In the genomic region with DNA sequence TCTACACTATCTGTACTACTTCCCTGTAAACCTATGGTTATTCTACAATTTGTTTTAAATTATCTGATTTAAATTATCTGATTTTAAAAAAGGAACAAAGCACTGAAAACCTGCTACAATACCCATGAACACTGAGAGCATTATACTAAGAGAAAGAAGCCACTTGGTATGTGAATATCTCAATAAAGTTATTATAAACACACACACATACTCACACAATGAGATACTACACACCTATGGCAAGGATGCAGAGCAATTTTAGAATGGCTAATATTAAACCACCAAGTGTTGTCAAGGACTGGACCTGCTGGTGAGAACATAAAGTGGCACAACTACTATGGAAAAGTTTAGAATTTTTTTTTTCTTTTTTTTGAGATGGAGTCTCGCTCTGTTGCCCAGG, we compare ENCODE assay signal across 38 cellular contexts.
"Had no signal": no experiment of that assay in that cellular context is flagged by ENCODE, and none has a peak within 500 bp of the region (broad histone marks: within the 10 kb centered on the region; RNA-seq: fewer than 3 reads in every experiment).

No MANE protein-coding gene starts in this region.

- H3K27ac ChIP-seq: ascending aorta, cardiac muscle cell, VCaP had no signal

- ATAC-seq: activated CD4-positive, alpha-beta T cell treated with anti-CD3 and anti-CD28 coated beads for 36 hours; activated CD4-positive, CD25-positive, alpha-beta regulatory T cell treated with anti-CD3 and anti-CD28 coated beads, Interleukin-2, amount 50 U/mL, for 24 hours; activated CD8-positive, alpha-beta memory T cell treated with anti-CD3 and anti-CD28 coated beads, Interleukin-2, amount 10 ng/mL, durations not matched to agents 7 days and 5 days; activated CD8-positive, alpha-beta T cell treated with anti-CD3 and anti-CD28 coated beads, Interleukin-2, amount 10 ng/mL, durations not matched to agents 7 days and 5 days; activated naive CD8-positive, alpha-beta T cell treated with anti-CD3 and anti-CD28 coated beads, Interleukin-2, amount 50 U/mL, for 24 hours had no signal

- H3K4me3 ChIP-seq: ascending aorta, cardiac muscle cell had no signal

- H3K4me1 ChIP-seq: ascending aorta had no signal

- FAIRE-seq: bronchial epithelial cell, TTC549 had no signal

- H3K4me1 Mint-ChIP-seq: central memory CD8-positive, alpha-beta T cell had no signal

- H3K27me3 Mint-ChIP-seq: activated CD4-positive, alpha-beta T cell treated with anti-CD3 and anti-CD28 coated beads, Interleukin-2, amount 10 ng/mL, durations not matched to agents 7 days and 5 days; activated naive CD4-positive, alpha-beta T cell treated with anti-CD3 and anti-CD28 coated beads, Interleukin-2, amount 50 U/mL, for 24 hours; activated naive CD8-positive, alpha-beta T cell; brain had no signal

- H3K27me3 ChIP-seq: ascending aorta, cardiac muscle cell had no signal

- H3K9me3 ChIP-seq: ascending aorta had no signal

- H3K9me3 Mint-ChIP-seq: activated CD4-positive, alpha-beta memory T cell treated with anti-CD3 and anti-CD28 coated beads, Interleukin-2, amount 10 ng/mL, durations not matched to agents 7 days and 5 days; activated CD4-positive, alpha-beta T cell treated with anti-CD3 and anti-CD28 coated beads, Interleukin-2, amount 10 ng/mL, durations not matched to agents 7 days and 5 days; activated naive CD4-positive, alpha-beta T cell treated with anti-CD3 and anti-CD28 coated beads, Interleukin-2, amount 10 ng/mL, durations not matched to agents 7 days and 5 days; activated naive CD4-positive, alpha-beta T cell treated with anti-CD3 and anti-CD28 coated beads, Interleukin-2, amount 50 U/mL, for 24 hours; activated naive CD8-positive, alpha-beta T cell treated with anti-CD3 and anti-CD28 coated beads, Interleukin-2, amount 10 ng/mL, durations not matched to agents 7 days and 5 days; activated naive CD8-positive, alpha-beta T cell treated with anti-CD3 and anti-CD28 coated beads, Interleukin-2, amount 50 U/mL, for 24 hours; activated T-cell treated with anti-CD3 and anti-CD28 coated beads, Interleukin-2, amount 50 U/mL, for 24 hours; activated T-helper 2 cell treated with anti-CD3 and anti-CD28 coated beads, Interferon-gamma antibody, Interleukin-2, Interleukin-4, amounts not matched to agents 10 μg/mL and 5 μg/mL and 100 μg/mL, durations not matched to agents 14 hours and 24 hours and 36 hours; central memory CD8-positive, alpha-beta T cell; T-helper 1 cell treated with Interleukin-12 subunit alpha and Interleukin-12 subunit beta and Interleukin-4 antibody, amounts not matched to agents 30 μg/mL and 1 μg/mL, for 36 hours had no signal

- H3K4me3 Mint-ChIP-seq: activated CD4-positive, alpha-beta memory T cell treated with anti-CD3 and anti-CD28 coated beads, Interleukin-2, amount 10 ng/mL, durations not matched to agents 7 days and 5 days; activated CD4-positive, alpha-beta T cell treated with anti-CD3 and anti-CD28 coated beads for 36 hours; activated CD4-positive, alpha-beta T cell treated with anti-CD3 and anti-CD28 coated beads, Interleukin-2, amount 10 ng/mL, durations not matched to agents 7 days and 5 days; activated CD8-positive, alpha-beta memory T cell treated with anti-CD3 and anti-CD28 coated beads, Interleukin-2, amount 10 ng/mL, durations not matched to agents 7 days and 5 days; activated CD8-positive, alpha-beta T cell treated with anti-CD3 and anti-CD28 coated beads, Interleukin-2, amount 10 ng/mL, durations not matched to agents 7 days and 5 days; activated naive CD4-positive, alpha-beta T cell treated with anti-CD3 and anti-CD28 coated beads, Interleukin-2, amount 10 ng/mL, durations not matched to agents 7 days and 5 days; activated naive CD4-positive, alpha-beta T cell treated with anti-CD3 and anti-CD28 coated beads, Interleukin-2, amount 50 U/mL, for 24 hours; activated naive CD8-positive, alpha-beta T cell; activated naive CD8-positive, alpha-beta T cell treated with anti-CD3 and anti-CD28 coated beads, Interleukin-2, amount 10 ng/mL, durations not matched to agents 7 days and 5 days; activated naive CD8-positive, alpha-beta T cell treated with anti-CD3 and anti-CD28 coated beads, Interleukin-2, amount 50 U/mL, for 24 hours; activated T-cell treated with anti-CD3 and anti-CD28 coated beads, Interleukin-2, amount 50 U/mL, for 24 hours; brain; central memory CD8-positive, alpha-beta T cell; T-helper 1 cell treated with Interleukin-12 subunit alpha and Interleukin-12 subunit beta and Interleukin-4 antibody, amounts not matched to agents 30 μg/mL and 1 μg/mL, for 36 hours; T-helper 2 cell treated with Interferon-gamma antibody and Interleukin-4, amounts not matched to agents 5 μg/mL and 100 μg/mL, for 36 hours had no signal

- DNase-seq: activated CD4-positive, alpha-beta memory T cell treated with anti-CD3 and anti-CD28 coated beads, Interleukin-2, amount 10 ng/mL, durations not matched to agents 7 days and 5 days; activated CD4-positive, alpha-beta T cell treated with anti-CD3 and anti-CD28 coated beads for 1 hour; activated CD4-positive, alpha-beta T cell treated with anti-CD3 and anti-CD28 coated beads for 36 hours; activated CD4-positive, alpha-beta T cell treated with anti-CD3 and anti-CD28 coated beads for 48 hours; activated CD4-positive, alpha-beta T cell treated with anti-CD3 and anti-CD28 coated beads, Interleukin-2, amount 10 ng/mL, durations not matched to agents 7 days and 5 days; activated CD4-positive, alpha-beta T cell treated with anti-CD3 and anti-CD28 coated beads, Interleukin-2, amount 50 U/mL, for 48 hours; activated CD4-positive, CD25-positive, alpha-beta regulatory T cell; activated CD8-positive, alpha-beta memory T cell treated with anti-CD3 and anti-CD28 coated beads for 24 hours; activated CD8-positive, alpha-beta memory T cell treated with anti-CD3 and anti-CD28 coated beads, Interleukin-2, amount 10 ng/mL, durations not matched to agents 7 days and 5 days; activated CD8-positive, alpha-beta memory T cell treated with anti-CD3 and anti-CD28 coated beads, Interleukin-2, amount 50 U/mL, for 48 hours; activated CD8-positive, alpha-beta T cell treated with anti-CD3 and anti-CD28 coated beads, Interleukin-2, amount 10 ng/mL, durations not matched to agents 7 days and 5 days; activated effector memory CD4-positive, alpha-beta T cell treated with Interleukin-2 at 50 U/mL for 16 hours; activated gamma-delta T cell; activated naive CD4-positive, alpha-beta T cell treated with anti-CD3 and anti-CD28 coated beads, Interleukin-2, amount 10 ng/mL, durations not matched to agents 7 days and 5 days; activated naive CD4-positive, alpha-beta T cell treated with Interleukin-2 at 50 U/mL for 16 hours; activated naive CD8-positive, alpha-beta T cell treated with anti-CD3 and anti-CD28 coated beads, Interleukin-2, amount 10 ng/mL, durations not matched to agents 7 days and 5 days; activated naive CD8-positive, alpha-beta T cell treated with anti-CD3 and anti-CD28 coated beads, Interleukin-2, amount 50 U/mL, for 24 hours; activated T-cell treated with anti-CD3 and anti-CD28 coated beads, Interleukin-2, amount 50 U/mL, for 24 hours; activated T-cell treated with anti-CD3 and anti-CD28 coated beads, Interleukin-2, amount 50 U/mL, for 48 hours; amygdala; anterior cingulate cortex; caudate nucleus; T-helper 1 cell; T-helper 2 cell; T-helper 9 cell had no signal

- H3K27ac Mint-ChIP-seq: activated CD4-positive, alpha-beta memory T cell treated with anti-CD3 and anti-CD28 coated beads, Interleukin-2, amount 10 ng/mL, durations not matched to agents 7 days and 5 days; activated CD4-positive, alpha-beta T cell treated with anti-CD3 and anti-CD28 coated beads for 36 hours; activated CD4-positive, alpha-beta T cell treated with anti-CD3 and anti-CD28 coated beads, Interleukin-2, amount 10 ng/mL, durations not matched to agents 7 days and 5 days; activated CD8-positive, alpha-beta memory T cell treated with anti-CD3 and anti-CD28 coated beads, Interleukin-2, amount 10 ng/mL, durations not matched to agents 7 days and 5 days; activated CD8-positive, alpha-beta T cell treated with anti-CD3 and anti-CD28 coated beads, Interleukin-2, amount 10 ng/mL, durations not matched to agents 7 days and 5 days; activated naive CD4-positive, alpha-beta T cell treated with anti-CD3 and anti-CD28 coated beads, Interleukin-2, amount 10 ng/mL, durations not matched to agents 7 days and 5 days; activated naive CD4-positive, alpha-beta T cell treated with anti-CD3 and anti-CD28 coated beads, Interleukin-2, amount 50 U/mL, for 24 hours; activated naive CD8-positive, alpha-beta T cell; activated naive CD8-positive, alpha-beta T cell treated with anti-CD3 and anti-CD28 coated beads, Interleukin-2, amount 10 ng/mL, durations not matched to agents 7 days and 5 days; activated naive CD8-positive, alpha-beta T cell treated with anti-CD3 and anti-CD28 coated beads, Interleukin-2, amount 50 U/mL, for 24 hours; activated T-cell treated with anti-CD3 and anti-CD28 coated beads, Interleukin-2, amount 50 U/mL, for 24 hours; activated T-helper 2 cell treated with anti-CD3 and anti-CD28 coated beads, Interferon-gamma antibody, Interleukin-2, Interleukin-4, amounts not matched to agents 10 μg/mL and 5 μg/mL and 100 μg/mL, durations not matched to agents 14 hours and 24 hours and 36 hours; T-helper 1 cell treated with Interleukin-12 subunit alpha and Interleukin-12 subunit beta and Interleukin-4 antibody, amounts not matched to agents 30 μg/mL and 1 μg/mL, for 36 hours; T-helper 2 cell treated with Interferon-gamma antibody and Interleukin-4, amounts not matched to agents 5 μg/mL and 100 μg/mL, for 36 hours had no signal

- H3K36me3 ChIP-seq: ascending aorta, cardiac muscle cell had no signal

- H3K36me3 Mint-ChIP-seq: activated CD8-positive, alpha-beta memory T cell treated with anti-CD3 and anti-CD28 coated beads, Interleukin-2, amount 10 ng/mL, durations not matched to agents 7 days and 5 days; activated naive CD4-positive, alpha-beta T cell treated with anti-CD3 and anti-CD28 coated beads, Interleukin-2, amount 10 ng/mL, durations not matched to agents 7 days and 5 days; activated naive CD4-positive, alpha-beta T cell treated with anti-CD3 and anti-CD28 coated beads, Interleukin-2, amount 50 U/mL, for 24 hours; activated naive CD8-positive, alpha-beta T cell; activated naive CD8-positive, alpha-beta T cell treated with anti-CD3 and anti-CD28 coated beads, Interleukin-2, amount 10 ng/mL, durations not matched to agents 7 days and 5 days had no signal
